Comparison of ENCODE assay signal across 1 cellular context in the genomic region with DNA sequence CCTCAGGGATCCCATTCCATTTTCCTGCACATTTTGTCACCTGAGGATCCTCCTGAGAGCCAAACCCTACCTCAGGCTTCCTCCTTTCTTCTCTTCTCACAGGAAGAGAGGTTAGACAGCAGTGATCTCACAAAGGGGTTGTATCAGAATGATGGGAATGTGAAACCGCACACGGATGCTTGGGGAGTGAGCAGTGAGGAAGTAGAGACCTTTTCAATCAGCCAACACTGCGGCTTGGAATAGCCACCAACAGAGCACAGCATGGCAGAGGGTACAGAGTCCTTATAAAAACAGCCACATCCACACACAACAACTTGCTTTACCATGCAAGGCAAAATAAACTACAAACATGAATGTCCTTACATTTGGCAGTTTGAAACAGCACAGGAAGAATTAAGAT.
TF ChIP-seq lines count a peak whose summit lies in the region.

No MANE protein-coding gene starts in this region.

TF ChIP-seq in GM23338, 12 proteins besides CTCF, POLR2A, EP300 and RAD21 (continued from another document):
- TF ChIP-seq, protein P1, sequence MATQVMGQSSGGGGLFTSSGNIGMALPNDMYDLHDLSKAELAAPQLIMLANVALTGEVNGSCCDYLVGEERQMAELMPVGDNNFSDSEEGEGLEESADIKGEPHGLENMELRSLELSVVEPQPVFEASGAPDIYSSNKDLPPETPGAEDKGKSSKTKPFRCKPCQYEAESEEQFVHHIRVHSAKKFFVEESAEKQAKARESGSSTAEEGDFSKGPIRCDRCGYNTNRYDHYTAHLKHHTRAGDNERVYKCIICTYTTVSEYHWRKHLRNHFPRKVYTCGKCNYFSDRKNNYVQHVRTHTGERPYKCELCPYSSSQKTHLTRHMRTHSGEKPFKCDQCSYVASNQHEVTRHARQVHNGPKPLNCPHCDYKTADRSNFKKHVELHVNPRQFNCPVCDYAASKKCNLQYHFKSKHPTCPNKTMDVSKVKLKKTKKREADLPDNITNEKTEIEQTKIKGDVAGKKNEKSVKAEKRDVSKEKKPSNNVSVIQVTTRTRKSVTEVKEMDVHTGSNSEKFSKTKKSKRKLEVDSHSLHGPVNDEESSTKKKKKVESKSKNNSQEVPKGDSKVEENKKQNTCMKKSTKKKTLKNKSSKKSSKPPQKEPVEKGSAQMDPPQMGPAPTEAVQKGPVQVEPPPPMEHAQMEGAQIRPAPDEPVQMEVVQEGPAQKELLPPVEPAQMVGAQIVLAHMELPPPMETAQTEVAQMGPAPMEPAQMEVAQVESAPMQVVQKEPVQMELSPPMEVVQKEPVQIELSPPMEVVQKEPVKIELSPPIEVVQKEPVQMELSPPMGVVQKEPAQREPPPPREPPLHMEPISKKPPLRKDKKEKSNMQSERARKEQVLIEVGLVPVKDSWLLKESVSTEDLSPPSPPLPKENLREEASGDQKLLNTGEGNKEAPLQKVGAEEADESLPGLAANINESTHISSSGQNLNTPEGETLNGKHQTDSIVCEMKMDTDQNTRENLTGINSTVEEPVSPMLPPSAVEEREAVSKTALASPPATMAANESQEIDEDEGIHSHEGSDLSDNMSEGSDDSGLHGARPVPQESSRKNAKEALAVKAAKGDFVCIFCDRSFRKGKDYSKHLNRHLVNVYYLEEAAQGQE (IDR thresholded peaks at IDR 0.05; ENCODE audit: unreplicated experiment), result no peak
